Comparison of ENCODE assay signal across 18 cellular contexts in genomic region chr4:6465985-6466384, GRCh38. TPM values are rescaled to one million over a fixed set of nuclear protein-coding genes. Genes with fewer than 3 reads are reported as not detected.
DNase-seq lines count a peak whose midpoint lies in the region; ATAC-seq and TF ChIP-seq lines count a peak whose summit lies in the region.
"Had no signal": no experiment of that assay in that cellular context is flagged by ENCODE, and none has a peak within 500 bp of the region (broad histone marks: within the 10 kb centered on the region; RNA-seq: fewer than 3 reads in every experiment).

No MANE protein-coding gene starts in this region.

- H2AK5ac ChIP-seq in H9 (ENCODE audit: insufficient read length, low read length) = no peak overlapping the region

- H3K23ac ChIP-seq in H9 (ENCODE audit: insufficient read length, low read depth, low read length) = no peak overlapping the region

- H3K27ac ChIP-seq in H9 (ENCODE audit: insufficient read length, low read depth, low read length) = no peak overlapping the region
- peak overlapping the region; percentile 44 for H3K27ac ChIP-seq in angular gyrus (ENCODE audit: low read depth, low read length)
- peak overlapping the region; percentile 27 for H3K27ac ChIP-seq in substantia nigra (ENCODE audit: low read depth, low read length, poor library complexity, severe bottlenecking)
- H3K27ac ChIP-seq in upper lobe of right lung = no peak overlapping the region
- H3K27ac ChIP-seq: HL-60, SJCRH30 had no signal

- H3K23me2 ChIP-seq in H9 (ENCODE audit: insufficient read length, low read depth, low read length, poor library complexity, severe bottlenecking) = no peaks in the 10 kb centered on the region

- intact Hi-C loops in upper lobe of right lung (cut with DNase I) = no loop called here

- H3K14ac ChIP-seq in H9 (ENCODE audit: insufficient read depth, low read length) = no peak overlapping the region

- H3K36me3 ChIP-seq in upper lobe of right lung = no peaks in the 10 kb centered on the region
- H3K36me3 ChIP-seq: SJCRH30 had no signal

- H4K8ac ChIP-seq in H9 (replicated peaks; ENCODE audit: insufficient read length, low read depth, low read length) = no peak overlapping the region

- H4K20me1 ChIP-seq in H9 (ENCODE audit: control insufficient read depth, insufficient read depth, insufficient read length) = peaks cover 1% of the 10 kb centered on the region

- no peaks in the 10 kb centered on the region for H3K79me2 ChIP-seq in H9 (ENCODE audit: insufficient read depth, low read length)

- no peak overlapping the region for H2BK5ac ChIP-seq in H9 (ENCODE audit: insufficient read length, low read length)

- no CpG with 5 or more reads among the region's 10 CpGs for WGBS in H9 (ENCODE audit: extremely low coverage, insufficient read length, low lambda C conversion rate)

- no peak overlapping the region for H3K4me3 Mint-ChIP-seq in H9
- H3K4me3 Mint-ChIP-seq in natural killer cell treated with Interleukin-12 subunit alpha and Interleukin-12 subunit beta and Interleukin-15 and Interleukin-18, amount 100 ng/mL, for 72 hours = no peak overlapping the region
- H3K4me3 Mint-ChIP-seq: CD8-positive, alpha-beta memory T cell; HFFc6; IgD-negative memory B cell had no signal

- no peak overlapping the region for H3K4me2 ChIP-seq in H9 (ENCODE audit: insufficient read depth, insufficient read length, low read length)

- no peak overlapping the region for H2BK20ac ChIP-seq in H9 (ENCODE audit: low read depth, low read length, poor library complexity, severe bottlenecking)

- ATAC-seq in left lobe of liver (no peak), upper lobe of right lung (no peak)
- no peak for ATAC-seq in natural killer cell treated with Interleukin-12 subunit alpha and Interleukin-12 subunit beta and Interleukin-15 and Interleukin-18, amount 100 ng/mL, for 72 hours

- H3K9ac ChIP-seq in H9 (ENCODE audit: extremely low read depth, insufficient read length, low read length) = no peak overlapping the region

- H3K9me3 Mint-ChIP-seq in H9 = no peaks in the 10 kb centered on the region; a peak in 1 of 5 replicates
- no peaks in the 10 kb centered on the region for H3K9me3 Mint-ChIP-seq in natural killer cell treated with Interleukin-12 subunit alpha and Interleukin-12 subunit beta and Interleukin-15 and Interleukin-18, amount 100 ng/mL, for 72 hours
- H3K9me3 Mint-ChIP-seq: HFFc6, IgD-negative memory B cell had no signal

- no peak overlapping the region for H2AFZ ChIP-seq in H9 (ENCODE audit: low read length)

- H3K36me3 Mint-ChIP-seq in H9 (ENCODE audit: insufficient read depth in 1 of 3, low read depth in 3 of 3) = no peaks in the 10 kb centered on the region
- no peaks in the 10 kb centered on the region for H3K36me3 Mint-ChIP-seq in natural killer cell treated with Interleukin-12 subunit alpha and Interleukin-12 subunit beta and Interleukin-15 and Interleukin-18, amount 100 ng/mL, for 72 hours
- H3K36me3 Mint-ChIP-seq: CD8-positive, alpha-beta memory T cell; IgD-negative memory B cell had no signal

- H3K27ac Mint-ChIP-seq in H9 = no peak overlapping the region
- no peak overlapping the region for H3K27ac Mint-ChIP-seq in natural killer cell treated with Interleukin-12 subunit alpha and Interleukin-12 subunit beta and Interleukin-15 and Interleukin-18, amount 100 ng/mL, for 72 hours
- H3K27ac Mint-ChIP-seq: CD8-positive, alpha-beta memory T cell; HFFc6; IgD-negative memory B cell had no signal

- H2BK15ac ChIP-seq in H9 (ENCODE audit: low read depth, low read length) = no peak overlapping the region

- peaks cover 9% of the 10 kb centered on the region; the same call in 1 of the 2 replicates for H3K27me3 ChIP-seq in H9 (ENCODE audit: insufficient read depth, low read length)
- H3K27me3 ChIP-seq in upper lobe of right lung = peaks cover 28% of the 10 kb centered on the region

- H3K9me3 ChIP-seq in H9 (ENCODE audit: control insufficient read depth, low read depth, low read length) (no peaks in the 10 kb centered on the region), upper lobe of right lung (no peaks in the 10 kb centered on the region)
- H3K9me3 ChIP-seq: SJCRH30 had no signal

- no peak overlapping the region for H3K4me3 ChIP-seq in upper lobe of right lung
- H3K4me3 ChIP-seq: SJCRH30 had no signal

- H3K79me1 ChIP-seq in H9 (ENCODE audit: insufficient read depth, low read depth, low read length, poor library complexity, severe bottlenecking) = no peaks in the 10 kb centered on the region

- peak; percentile 14 for DNase-seq in H9
- peak; percentile 21 for DNase-seq in left lobe of liver (ENCODE audit: low spot score)
- no peak for DNase-seq in substantia nigra (lab: John Stamatoyannopoulos, UW)
- no peak for DNase-seq in natural killer cell treated with Interleukin-12 subunit alpha and Interleukin-12 subunit beta and Interleukin-15 and Interleukin-18, amount 100 ng/mL, for 72 hours (ENCODE audit: low spot score)
- no peak for DNase-seq in upper lobe of right lung
- DNase-seq in COR-L47 (lab: John Stamatoyannopoulos, UW) = no peak
- DNase-seq: ACHN; C1 segment of cervical spinal cord; CD8-positive, alpha-beta memory T cell; HFFc6; NCI-H1417 treated with DMSO at 0.1 percent for 48 hours; NCI-H187 treated with DMSO at 0.1 percent for 48 hours; NCI-H226; NCI-H524 treated with DMSO at 0.1 percent for 48 hours; SJCRH30 had no signal

- no peak overlapping the region for H3K56ac ChIP-seq in H9 (ENCODE audit: insufficient read length, low read depth, low read length)

- no peak overlapping the region for H2BK120ac ChIP-seq in H9 (ENCODE audit: low read depth, low read length, poor library complexity, severe bottlenecking)

- no peaks in the 10 kb centered on the region for H3K4me1 ChIP-seq in H9 (ENCODE audit: insufficient read depth, low read length)
- peaks cover 6% of the 10 kb centered on the region for H3K4me1 ChIP-seq in upper lobe of right lung
- H3K4me1 ChIP-seq: SJCRH30 had no signal

- H4K5ac ChIP-seq in H9 (ENCODE audit: insufficient read length, low read depth, low read length) = no peak overlapping the region

- no peak overlapping the region for H2BK12ac ChIP-seq in H9 (ENCODE audit: insufficient read length, low read depth, low read length)

- no peak overlapping the region for H4K91ac ChIP-seq in H9 (ENCODE audit: insufficient read length, low read depth, low read length)

- no peak overlapping the region for H3T11ph ChIP-seq in H9 (ENCODE audit: low read length)

- peaks cover 42% of the 10 kb centered on the region for H3K27me3 Mint-ChIP-seq in H9 (ENCODE audit: low read depth)
- peaks cover 34 to 42% of the 10 kb centered on the region in 2 donors for H3K27me3 Mint-ChIP-seq in natural killer cell treated with Interleukin-12 subunit alpha and Interleukin-12 subunit beta and Interleukin-15 and Interleukin-18, amount 100 ng/mL, for 72 hours

- H3K4ac ChIP-seq in H9 (ENCODE audit: low read depth, low read length) = no peak overlapping the region

- TF ChIP-seq CTCF in H9 (conservative IDR thresholded peaks at IDR 0.05) = no peak
- TF ChIP-seq CTCF in upper lobe of right lung (IDR thresholded peaks at IDR 0.05) = no peak

- H3K4me1 Mint-ChIP-seq in H9 = peaks cover 18 to 21% of the 10 kb centered on the region in 2 experiments
- no peaks in the 10 kb centered on the region for H3K4me1 Mint-ChIP-seq in natural killer cell treated with Interleukin-12 subunit alpha and Interleukin-12 subunit beta and Interleukin-15 and Interleukin-18, amount 100 ng/mL, for 72 hours (ENCODE audit: low read depth in 2 of 2)

- no peak overlapping the region for H3K18ac ChIP-seq in H9 (ENCODE audit: insufficient read length, low read depth, low read length)

RNA-seq across cellular contexts. Expression of gene PPP2R2C, which starts 6.4 kb away (rescaled TPM):
- 8.1 and 8.6 TPM in 2 replicates for total RNA-seq in H9 (2021)
- total RNA-seq in left lobe of liver = 0.13 TPM
- not detected for total RNA-seq in natural killer cell treated with Interleukin-12 subunit alpha and Interleukin-12 subunit beta and Interleukin-15 and Interleukin-18, amount 100 ng/mL, for 72 hours
- total RNA-seq in upper lobe of right lung = 0.09 TPM
- total RNA-seq: CD8-positive, alpha-beta memory T cell; SJCRH30 had no signal

Comparison
In these comparisons a context has a peak if more than half of its experiments do, and no peak if none do; other contexts are left out.
1. DNase-seq: peak in H9 (single experiment) and left lobe of liver (single experiment); none in substantia nigra (0 of 49), natural killer cell treated with Interleukin-12 subunit alpha and Interleukin-12 subunit beta and Interleukin-15 and Interleukin-18, amount 100 ng/mL, for 72 hours (single experiment), upper lobe of right lung (single experiment) and COR-L47 (single experiment).
2. H3K27ac ChIP-seq: peak in angular gyrus (single experiment) and substantia nigra (single experiment); none in H9 (single experiment) and upper lobe of right lung (single experiment).